Comparison of ENCODE assay signal across 1 cellular context in genomic region chr3:48898383-48899234, GRCh38.
A peak's percentile ranks its signal among the peaks of the same experiment; 100 is the strongest.
TF ChIP-seq lines count a peak whose summit lies in the region.

Gene SLC25A20, minus strand, starts transcription at chr3:48898882. Its CDS starts 88 bp downstream, at chr3:48898794.

TF ChIP-seq in HepG2, 621 proteins besides CTCF, POLR2A, EP300 and RAD21 (continued from another document and continues in another):
- TF ChIP-seq ZNF687 (CRISPR knock-in tag; IDR thresholded peaks at IDR 0.05) (peak; percentile 87), PAWR (CRISPR knock-in tag; IDR thresholded peaks at IDR 0.05; ENCODE audit: borderline replicate concordance) (no peak; the same call in 1 of the 2 replicates), IRF9 (CRISPR knock-in tag; IDR thresholded peaks at IDR 0.05; ENCODE audit: borderline replicate concordance) (peak; percentile 93), ZMAT3 (CRISPR knock-in tag; conservative IDR thresholded peaks at IDR 0.05) (peak; percentile 76), SAP130 (CRISPR knock-in tag; IDR thresholded peaks at IDR 0.05; ENCODE audit: low read depth) (peak; percentile 99), NR2C2 (CRISPR knock-in tag; IDR thresholded peaks at IDR 0.05; ENCODE audit: borderline replicate concordance) (peak; percentile 90), HOXD1 (CRISPR knock-in tag; IDR thresholded peaks at IDR 0.05) (no peak; the same call in 1 of the 2 replicates), UBTF (CRISPR knock-in tag; IDR thresholded peaks at IDR 0.05) (0 out of 2 replicates have a peak, but pooled peaks have one; percentile 44), ISL2 (CRISPR knock-in tag; IDR thresholded peaks at IDR 0.05) (peak; percentile 52; the same call in 1 of the 2 replicates), ZNF33A (CRISPR knock-in tag; IDR thresholded peaks at IDR 0.05; ENCODE audit: borderline replicate concordance) (no peak), MAX (IDR thresholded peaks at IDR 0.05) (peak; percentile 60), ZNF878 (CRISPR knock-in tag; IDR thresholded peaks at IDR 0.05) (no peak), THAP7 (CRISPR knock-in tag; IDR thresholded peaks at IDR 0.05) (peak; percentile 97), ZNF615 (CRISPR knock-in tag; IDR thresholded peaks at IDR 0.05; ENCODE audit: borderline replicate concordance) (no peak), KLF12 (CRISPR knock-in tag; IDR thresholded peaks at IDR 0.05; ENCODE audit: borderline replicate concordance) (peak; percentile 92), SNAPC4 (CRISPR knock-in tag; IDR thresholded peaks at IDR 0.05) (0 out of 2 replicates have a peak, but pooled peaks have one; percentile 46), HBP1 (CRISPR knock-in tag; IDR thresholded peaks at IDR 0.05; ENCODE audit: low read depth) (0 out of 2 replicates have a peak, but pooled peaks have one; percentile 61), ZNF253 (CRISPR knock-in tag; IDR thresholded peaks at IDR 0.05; ENCODE audit: borderline replicate concordance) (no peak), ZNF18 (CRISPR knock-in tag; IDR thresholded peaks at IDR 0.05; ENCODE audit: insufficient replicate concordance) (peak; percentile 70), RCOR2 (CRISPR knock-in tag; IDR thresholded peaks at IDR 0.05) (peak; percentile 97), ZNF501 (CRISPR knock-in tag; IDR thresholded peaks at IDR 0.05) (peak; percentile 80), NCOA1 (CRISPR knock-in tag; IDR thresholded peaks at IDR 0.05) (0 out of 2 replicates have a peak, but pooled peaks have one; percentile 49), FOXP1 (IDR thresholded peaks at IDR 0.05) (no peak), FOXP1 (CRISPR knock-in tag; IDR thresholded peaks at IDR 0.05) (no peak), SAFB2 (CRISPR knock-in tag; IDR thresholded peaks at IDR 0.05; ENCODE audit: borderline replicate concordance, low read depth) (peak; percentile 95; the same call in 1 of the 2 replicates), ZNF441 (CRISPR knock-in tag; IDR thresholded peaks at IDR 0.05; ENCODE audit: borderline replicate concordance) (peak; percentile 6; the same call in 1 of the 2 replicates), AHDC1 (CRISPR knock-in tag; IDR thresholded peaks at IDR 0.05; ENCODE audit: borderline replicate concordance) (0 out of 2 replicates have a peak, but pooled peaks have one; percentile 38), TCF12 (IDR thresholded peaks at IDR 0.05) (no peak), TCF12 (CRISPR knock-in tag; IDR thresholded peaks at IDR 0.05) (no peak), ZNF792 (CRISPR knock-in tag; IDR thresholded peaks at IDR 0.05) (peak; percentile 37; the same call in 1 of the 2 replicates), KMT2B (CRISPR knock-in tag; IDR thresholded peaks at IDR 0.05) (peak; percentile 68; the same call in 1 of the 2 replicates), ZEB1 (IDR thresholded peaks at IDR 0.05; ENCODE audit: insufficient replicate concordance, low read depth) (peak; percentile 62), ZNF616 (CRISPR knock-in tag; IDR thresholded peaks at IDR 0.05; ENCODE audit: low read depth) (no peak), SOX6 (IDR thresholded peaks at IDR 0.05) (no peak), SOX6 (CRISPR knock-in tag; IDR thresholded peaks at IDR 0.05) (peak; percentile 73)
